In genomic region chr11:66617148-66617814, GRCh38 we compare ENCODE assay signal across 8 cellular contexts. TPM values are rescaled to one million over a fixed set of nuclear protein-coding genes. Genes with fewer than 3 reads are reported as not detected.
DNase-seq lines count a peak whose midpoint lies in the region; ATAC-seq lines count a peak whose summit lies in the region.

No MANE protein-coding gene starts in this region.

- peak overlapping the region; percentile 90 for H3K4me3 Mint-ChIP-seq in stimulated activated memory B cell treated with anti-CD40 and anti-IgM and Interleukin-4, amounts not matched to agents 10 μg/mL and 1 μg/mL and 100 μg/mL, for 72 hours

- peaks cover 53% of the 10 kb centered on the region for H3K4me1 Mint-ChIP-seq in stimulated activated memory B cell treated with anti-CD40 and anti-IgM and Interleukin-4, amounts not matched to agents 10 μg/mL and 1 μg/mL and 100 μg/mL, for 72 hours

- peaks cover 31% of the 10 kb centered on the region for H3K36me3 Mint-ChIP-seq in stimulated activated memory B cell treated with anti-CD40 and anti-IgM and Interleukin-4, amounts not matched to agents 10 μg/mL and 1 μg/mL and 100 μg/mL, for 72 hours

- no peaks in the 10 kb centered on the region for H3K27me3 Mint-ChIP-seq in stimulated activated memory B cell treated with anti-CD40 and anti-IgM and Interleukin-4, amounts not matched to agents 10 μg/mL and 1 μg/mL and 100 μg/mL, for 72 hours

- DNase-seq in DMS 273 (lab: John Stamatoyannopoulos, UW; ENCODE audit: unreplicated experiment) = peak; percentile 79
- DNase-seq in DMS 273 treated with DMSO at 0.1 percent for 48 hours (lab: John Stamatoyannopoulos, UW) = no peak
- DNase-seq in NCI-H2227 treated with DMSO at 0.1 percent for 48 hours (lab: John Stamatoyannopoulos, UW) = no peak

- H3K36me3 ChIP-seq in KOPT-K1 (ENCODE audit: insufficient read depth, low read length) = peaks cover 53% of the 10 kb centered on the region

- H3K27ac Mint-ChIP-seq in stimulated activated memory B cell treated with anti-CD40 and anti-IgM and Interleukin-4, amounts not matched to agents 10 μg/mL and 1 μg/mL and 100 μg/mL, for 72 hours = peak overlapping the region; percentile 97

- H3K27ac ChIP-seq in KOPT-K1 (ENCODE audit: low read depth, low read length, poor library complexity, severe bottlenecking) = peak overlapping the region; percentile 94
- peak overlapping the region; percentile 82 for H3K27ac ChIP-seq in adipose tissue (ENCODE audit: low read depth, low read length)

- WGBS in adipose tissue, 3 donors = 0 to 1% (median 0%) methylated on average over 34 to 37 of the region's 37 CpGs

- no peaks in the 10 kb centered on the region for H3K9me3 ChIP-seq in KOPT-K1 (ENCODE audit: insufficient read depth, low read length, poor library complexity, severe bottlenecking)
- H3K9me3 ChIP-seq in iPS-18c (ENCODE audit: control insufficient read depth, insufficient read depth, low read length) = no peaks in the 10 kb centered on the region

- H3K4me3 ChIP-seq in iPS-18c (ENCODE audit: insufficient read depth, low read depth, low read length) = peak overlapping the region; percentile 100

- H3K9me3 Mint-ChIP-seq in stimulated activated memory B cell treated with anti-CD40 and anti-IgM and Interleukin-4, amounts not matched to agents 10 μg/mL and 1 μg/mL and 100 μg/mL, for 72 hours = no peaks in the 10 kb centered on the region

- ATAC-seq in stimulated activated memory B cell treated with anti-CD40 and anti-IgM and Interleukin-4, amounts not matched to agents 10 μg/mL and 1 μg/mL and 100 μg/mL, for 72 hours = no peak
- no peak for ATAC-seq in GM21619 (IDR thresholded peaks at IDR 0.05; ENCODE audit: unreplicated experiment)

RNA-seq across cellular contexts. Expression of gene RBM14, which starts 0.9 kb away (rescaled TPM):
- polyA plus RNA-seq in adipose tissue = 10 to 100 TPM; 21.1 to 35.3 (median 33.4) TPM

RNA-seq across cellular contexts. Expression of gene RBM4, which starts 21.2 kb away (rescaled TPM):
- 100 to 1,000 TPM in 1 of 3 donors, 10 to 100 TPM in 2; 79.9 to 103 (median 97.5) TPM for polyA plus RNA-seq in adipose tissue

RNA-seq across cellular contexts. Expression of gene CCS, which starts 24.3 kb away (rescaled TPM):
- polyA plus RNA-seq in adipose tissue = 10 to 100 TPM; 33.7 to 45.1 (median 41.2) TPM

RNA-seq across cellular contexts. Expression of gene CCDC87, which starts 24.4 kb away (rescaled TPM):
- under 1 TPM in 2 of 3 donors, not detected in 1; 0.04 to 0.17 TPM for polyA plus RNA-seq in adipose tissue

RNA-seq across cellular contexts. Expression of gene CTSF, which starts 48.9 kb away (rescaled TPM):
- polyA plus RNA-seq in adipose tissue = 10 to 100 TPM; 22.4 to 73.7 (median 40.3) TPM
